Comparison of ENCODE assay signal across 19 cellular contexts in genomic region chr2:158797963-158798700, GRCh38. TPM values are rescaled to one million over a fixed set of nuclear protein-coding genes. Genes with fewer than 3 reads are reported as not detected.
A peak's percentile ranks its signal among the peaks of the same experiment; 100 is the strongest.
DNase-seq lines count a peak whose midpoint lies in the region; ATAC-seq lines count a peak whose summit lies in the region.
"Had no signal": no experiment of that assay in that cellular context is flagged by ENCODE, and none has a peak within 500 bp of the region (broad histone marks: within the 10 kb centered on the region; RNA-seq: fewer than 3 reads in every experiment).

No MANE protein-coding gene starts in this region.

- peaks cover 9% of the 10 kb centered on the region for H3K4me1 ChIP-seq in SJCRH30
- no peaks in the 10 kb centered on the region for H3K4me1 ChIP-seq in effector memory CD4-positive, alpha-beta T cell (ENCODE audit: control insufficient read depth, insufficient read depth, low read length, poor library complexity, severe bottlenecking)
- H3K4me1 ChIP-seq: SJSA1 had no signal

- no peaks in the 10 kb centered on the region for H3K36me3 ChIP-seq in SJCRH30
- no peaks in the 10 kb centered on the region for H3K36me3 ChIP-seq in effector memory CD4-positive, alpha-beta T cell (ENCODE audit: control insufficient read depth, insufficient read depth, low read length)
- H3K36me3 ChIP-seq: SJSA1 had no signal

- H3K4me3 ChIP-seq in SJCRH30, result no peak overlapping the region
- H3K4me3 ChIP-seq in effector memory CD4-positive, alpha-beta T cell (ENCODE audit: insufficient read depth, low read depth, low read length, poor library complexity, severe bottlenecking), result no peak overlapping the region
- H3K4me3 ChIP-seq: K562, SJSA1, testis had no signal

- peaks cover 3% of the 10 kb centered on the region; the same call in 1 of the 2 replicates for H3K27me3 ChIP-seq in SJCRH30
- no peaks in the 10 kb centered on the region for H3K27me3 ChIP-seq in effector memory CD4-positive, alpha-beta T cell (replicated peaks; ENCODE audit: control insufficient read depth, insufficient read depth, low read length, poor library complexity, severe bottlenecking)
- H3K27me3 ChIP-seq: testis had no signal

- DNase-seq in DMS79 treated with DMSO at 0.1 percent for 48 hours (lab: John Stamatoyannopoulos, UW), result peak; percentile 50
- peak; percentile 73 for DNase-seq in HT1080 (ENCODE audit: low read depth)
- peak; percentile 61 to 74 for DNase-seq in SJCRH30
- peak; percentile 63 for DNase-seq in kidney tubule cell (ENCODE audit: low spot score)
- DNase-seq in effector memory CD4-positive, alpha-beta T cell, result no peak
- no peak for DNase-seq in NCI-H146 (lab: John Stamatoyannopoulos, UW)
- DNase-seq: activated CD4-positive, alpha-beta T cell treated with anti-CD3 and anti-CD28 coated beads for 36 hours; activated naive CD4-positive, alpha-beta T cell treated with anti-CD3 and anti-CD28 coated beads for 36 hours; GDM1; left colon; stimulated activated CD4-positive, alpha-beta T cell treated with anti-CD3 and anti-CD28 coated beads, Interleukin-4, amount 100 ng/mL, for 1 hour; stimulated activated CD8-positive, alpha-beta memory T cell treated with anti-CD3 and anti-CD28 coated beads, Interleukin-4, amount 100 ng/mL, for 48 hours; testis had no signal

- H3K27ac ChIP-seq in SJCRH30, result no peak overlapping the region
- no peak overlapping the region for H3K27ac ChIP-seq in effector memory CD4-positive, alpha-beta T cell (ENCODE audit: insufficient read depth, low read length, poor library complexity, severe bottlenecking)
- H3K27ac ChIP-seq: SJSA1, testis had no signal

- no peaks in the 10 kb centered on the region for H3K9me3 ChIP-seq in SJCRH30 (replicated peaks)
- no peaks in the 10 kb centered on the region for H3K9me3 ChIP-seq in effector memory CD4-positive, alpha-beta T cell (ENCODE audit: control insufficient read depth, low read length)
- H3K9me3 ChIP-seq: SJSA1, testis had no signal

- no peak for ATAC-seq in HG02870 (IDR thresholded peaks at IDR 0.05; ENCODE audit: unreplicated experiment)
- ATAC-seq: activated CD4-positive, alpha-beta T cell treated with anti-CD3 and anti-CD28 coated beads for 36 hours; HCT116; K562; left colon had no signal

RNA-seq across cellular contexts. Expression of gene DAPL1, which starts 3.0 kb away (rescaled TPM):
- not detected in 2 replicates for total RNA-seq in HT1080 (2014; rRNA removed; shearing (Covaris generic))
- polyA plus RNA-seq in HT1080 (2015; cell fraction: cytosol; rRNA removed), result not detected in 2 replicates
- not detected in 2 replicates for polyA plus RNA-seq in HT1080 (2015; cell fraction: nucleus; rRNA removed)
- not detected in 2 replicates for total RNA-seq in SJCRH30 (2014; rRNA removed; shearing (Covaris generic))
- total RNA-seq: activated CD4-positive, alpha-beta T cell treated with anti-CD3 and anti-CD28 coated beads for 36 hours; activated naive CD4-positive, alpha-beta T cell treated with anti-CD3 and anti-CD28 coated beads for 36 hours; dermis microvascular lymphatic vessel endothelial cell; fibroblast of lung; K562; left colon; SJSA1 had no signal
- polyA plus RNA-seq: fibroblast of lung, K562 had no signal

Comparison
In these comparisons a context has a peak if more than half of its experiments do, and no peak if none do; other contexts are left out.
1. DNase-seq: peak in DMS79 treated with DMSO at 0.1 percent for 48 hours (single experiment), HT1080 (single experiment), SJCRH30 (2 of 2) and kidney tubule cell (single experiment); none in effector memory CD4-positive, alpha-beta T cell (0 of 3) and NCI-H146 (single experiment).